Comparison of ENCODE assay signal across 1 cellular context in the genomic region with DNA sequence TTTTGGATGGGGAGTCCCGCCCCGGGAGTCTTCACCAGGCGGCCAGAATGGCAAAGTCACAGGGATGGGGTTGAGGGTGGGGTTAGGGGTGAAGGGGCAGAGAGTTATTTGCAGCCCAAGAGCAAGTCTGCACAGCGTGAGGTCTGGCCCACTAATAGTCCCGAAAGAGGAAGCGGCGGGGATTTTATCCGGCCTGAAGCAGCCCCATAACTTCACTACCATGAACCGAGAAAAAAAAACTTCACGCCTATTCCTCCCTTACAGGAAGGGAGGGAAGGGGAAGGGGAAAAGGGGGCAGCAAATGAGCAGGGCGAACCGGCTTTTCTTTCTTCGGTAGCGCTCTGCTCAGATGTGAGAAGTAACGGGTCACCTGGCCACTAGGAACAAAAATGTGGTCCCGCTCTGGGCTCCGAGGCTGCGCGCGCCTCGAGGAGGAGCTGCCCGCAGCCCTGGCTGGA.
TF ChIP-seq lines count a peak whose summit lies in the region.

No MANE protein-coding gene starts in this region.

TF ChIP-seq in K562, 482 proteins besides CTCF, POLR2A, EP300 and RAD21 (continued from another document):
- no peak for TF ChIP-seq MBD2 (IDR thresholded peaks at IDR 0.05; ENCODE audit: borderline replicate concordance, low read depth)
- TF ChIP-seq TAF9B (IDR thresholded peaks at IDR 0.05; ENCODE audit: partially characterized antibody) = no peak
- peak in 1 of 2 experiments; percentile 60; a peak in 3 of 4 replicates for TF ChIP-seq NRF1 (conservative IDR thresholded peaks at IDR 0.05 in 1 of 2, IDR thresholded peaks at IDR 0.05 in 1 of 2)
- no peak for TF ChIP-seq FOXJ2 (tag; IDR thresholded peaks at IDR 0.05)
- no peak for TF ChIP-seq PCBP1 (IDR thresholded peaks at IDR 0.05; ENCODE audit: low read depth, low read length, poor library complexity, severe bottlenecking)
- no peak for TF ChIP-seq DPF2 (IDR thresholded peaks at IDR 0.05)
- TF ChIP-seq JUND (IDR thresholded peaks at IDR 0.05; ENCODE audit: borderline replicate concordance, low read depth, low read length) = no peak
- TF ChIP-seq JUND (tag; IDR thresholded peaks at IDR 0.05; ENCODE audit: borderline replicate concordance, low read depth, low read length) = no peak
- TF ChIP-seq KLF1 (tag; IDR thresholded peaks at IDR 0.05) = no peak
- TF ChIP-seq NR2C1 (IDR thresholded peaks at IDR 0.05) = no peak
- peak; percentile 28; the same call in 1 of the 2 replicates for TF ChIP-seq NR2C1 (tag; IDR thresholded peaks at IDR 0.05)
- TF ChIP-seq RBBP5 (IDR thresholded peaks at IDR 0.05; ENCODE audit: borderline replicate concordance, insufficient read depth, low read length, poor library complexity, severe bottlenecking) = peak; percentile 18
- TF ChIP-seq ZNF224 (CRISPR knock-in tag; IDR thresholded peaks at IDR 0.05) = no peak
- TF ChIP-seq ZNF696 (CRISPR knock-in tag; conservative IDR thresholded peaks at IDR 0.05) = no peak
- no peak for TF ChIP-seq ZNF324 (CRISPR knock-in tag; IDR thresholded peaks at IDR 0.05)
- TF ChIP-seq, protein P1, sequence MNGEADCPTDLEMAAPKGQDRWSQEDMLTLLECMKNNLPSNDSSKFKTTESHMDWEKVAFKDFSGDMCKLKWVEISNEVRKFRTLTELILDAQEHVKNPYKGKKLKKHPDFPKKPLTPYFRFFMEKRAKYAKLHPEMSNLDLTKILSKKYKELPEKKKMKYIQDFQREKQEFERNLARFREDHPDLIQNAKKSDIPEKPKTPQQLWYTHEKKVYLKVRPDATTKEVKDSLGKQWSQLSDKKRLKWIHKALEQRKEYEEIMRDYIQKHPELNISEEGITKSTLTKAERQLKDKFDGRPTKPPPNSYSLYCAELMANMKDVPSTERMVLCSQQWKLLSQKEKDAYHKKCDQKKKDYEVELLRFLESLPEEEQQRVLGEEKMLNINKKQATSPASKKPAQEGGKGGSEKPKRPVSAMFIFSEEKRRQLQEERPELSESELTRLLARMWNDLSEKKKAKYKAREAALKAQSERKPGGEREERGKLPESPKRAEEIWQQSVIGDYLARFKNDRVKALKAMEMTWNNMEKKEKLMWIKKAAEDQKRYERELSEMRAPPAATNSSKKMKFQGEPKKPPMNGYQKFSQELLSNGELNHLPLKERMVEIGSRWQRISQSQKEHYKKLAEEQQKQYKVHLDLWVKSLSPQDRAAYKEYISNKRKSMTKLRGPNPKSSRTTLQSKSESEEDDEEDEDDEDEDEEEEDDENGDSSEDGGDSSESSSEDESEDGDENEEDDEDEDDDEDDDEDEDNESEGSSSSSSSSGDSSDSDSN (IDR thresholded peaks at IDR 0.05; ENCODE audit: borderline replicate concordance in 1 of 2, low read depth in 2 of 2, low read length in 2 of 2) = no peak
- TF ChIP-seq, protein P2, sequence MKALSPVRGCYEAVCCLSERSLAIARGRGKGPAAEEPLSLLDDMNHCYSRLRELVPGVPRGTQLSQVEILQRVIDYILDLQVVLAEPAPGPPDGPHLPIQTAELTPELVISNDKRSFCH (CRISPR knock-in tag; IDR thresholded peaks at IDR 0.05) = no peak
- TF ChIP-seq, protein P2 (tag; IDR thresholded peaks at IDR 0.05) = no peak
- TF ChIP-seq SPI1 (IDR thresholded peaks at IDR 0.05; ENCODE audit: borderline replicate concordance, low read depth, low read length) = peak; percentile 90
- no peak for TF ChIP-seq ELF1 (tag; IDR thresholded peaks at IDR 0.05)
- no peak for TF ChIP-seq SREBF2 (CRISPR knock-in tag; IDR thresholded peaks at IDR 0.05)
- TF ChIP-seq CBX1 (IDR thresholded peaks at IDR 0.05; ENCODE audit: low read depth) = no peak
- TF ChIP-seq PHF21A (IDR thresholded peaks at IDR 0.05; ENCODE audit: borderline replicate concordance, low read depth) = no peak
- TF ChIP-seq CHD1 (IDR thresholded peaks at IDR 0.05; ENCODE audit: low read length) = no peak
- TF ChIP-seq, protein P3, sequence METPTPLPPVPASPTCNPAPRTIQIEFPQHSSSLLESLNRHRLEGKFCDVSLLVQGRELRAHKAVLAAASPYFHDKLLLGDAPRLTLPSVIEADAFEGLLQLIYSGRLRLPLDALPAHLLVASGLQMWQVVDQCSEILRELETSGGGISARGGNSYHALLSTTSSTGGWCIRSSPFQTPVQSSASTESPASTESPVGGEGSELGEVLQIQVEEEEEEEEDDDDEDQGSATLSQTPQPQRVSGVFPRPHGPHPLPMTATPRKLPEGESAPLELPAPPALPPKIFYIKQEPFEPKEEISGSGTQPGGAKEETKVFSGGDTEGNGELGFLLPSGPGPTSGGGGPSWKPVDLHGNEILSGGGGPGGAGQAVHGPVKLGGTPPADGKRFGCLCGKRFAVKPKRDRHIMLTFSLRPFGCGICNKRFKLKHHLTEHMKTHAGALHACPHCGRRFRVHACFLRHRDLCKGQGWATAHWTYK (CRISPR knock-in tag; IDR thresholded peaks at IDR 0.05) = no peak
- no peak for TF ChIP-seq DIDO1 (tag; IDR thresholded peaks at IDR 0.05; ENCODE audit: low read depth)
- TF ChIP-seq DDX20 (tag; IDR thresholded peaks at IDR 0.05; ENCODE audit: low read depth) = no peak
- TF ChIP-seq ZC3H4 (CRISPR knock-in tag; IDR thresholded peaks at IDR 0.05; ENCODE audit: borderline replicate concordance) = no peak
- no peak for TF ChIP-seq NR2C2 (CRISPR knock-in tag; IDR thresholded peaks at IDR 0.05)
- peak; percentile 66 for TF ChIP-seq NR2C2 (tag; IDR thresholded peaks at IDR 0.05)
- no peak for TF ChIP-seq BRCA1 (IDR thresholded peaks at IDR 0.05)
- TF ChIP-seq BRCA1 (CRISPR knock-in tag; IDR thresholded peaks at IDR 0.05) = no peak
- TF ChIP-seq, protein P4, sequence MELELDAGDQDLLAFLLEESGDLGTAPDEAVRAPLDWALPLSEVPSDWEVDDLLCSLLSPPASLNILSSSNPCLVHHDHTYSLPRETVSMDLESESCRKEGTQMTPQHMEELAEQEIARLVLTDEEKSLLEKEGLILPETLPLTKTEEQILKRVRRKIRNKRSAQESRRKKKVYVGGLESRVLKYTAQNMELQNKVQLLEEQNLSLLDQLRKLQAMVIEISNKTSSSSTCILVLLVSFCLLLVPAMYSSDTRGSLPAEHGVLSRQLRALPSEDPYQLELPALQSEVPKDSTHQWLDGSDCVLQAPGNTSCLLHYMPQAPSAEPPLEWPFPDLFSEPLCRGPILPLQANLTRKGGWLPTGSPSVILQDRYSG (tag; conservative IDR thresholded peaks at IDR 0.05; ENCODE audit: low read depth) = no peak
- no peak for TF ChIP-seq IRF2 (CRISPR knock-in tag; IDR thresholded peaks at IDR 0.05)
- TF ChIP-seq, protein P5, sequence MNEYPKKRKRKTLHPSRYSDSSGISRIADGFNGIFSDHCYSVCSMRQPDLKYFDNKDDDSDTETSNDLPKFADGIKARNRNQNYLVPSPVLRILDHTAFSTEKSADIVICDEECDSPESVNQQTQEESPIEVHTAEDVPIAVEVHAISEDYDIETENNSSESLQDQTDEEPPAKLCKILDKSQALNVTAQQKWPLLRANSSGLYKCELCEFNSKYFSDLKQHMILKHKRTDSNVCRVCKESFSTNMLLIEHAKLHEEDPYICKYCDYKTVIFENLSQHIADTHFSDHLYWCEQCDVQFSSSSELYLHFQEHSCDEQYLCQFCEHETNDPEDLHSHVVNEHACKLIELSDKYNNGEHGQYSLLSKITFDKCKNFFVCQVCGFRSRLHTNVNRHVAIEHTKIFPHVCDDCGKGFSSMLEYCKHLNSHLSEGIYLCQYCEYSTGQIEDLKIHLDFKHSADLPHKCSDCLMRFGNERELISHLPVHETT (CRISPR knock-in tag; conservative IDR thresholded peaks at IDR 0.05 in 1 of 2, IDR thresholded peaks at IDR 0.05 in 1 of 2) = no peak
- TF ChIP-seq, protein P6, sequence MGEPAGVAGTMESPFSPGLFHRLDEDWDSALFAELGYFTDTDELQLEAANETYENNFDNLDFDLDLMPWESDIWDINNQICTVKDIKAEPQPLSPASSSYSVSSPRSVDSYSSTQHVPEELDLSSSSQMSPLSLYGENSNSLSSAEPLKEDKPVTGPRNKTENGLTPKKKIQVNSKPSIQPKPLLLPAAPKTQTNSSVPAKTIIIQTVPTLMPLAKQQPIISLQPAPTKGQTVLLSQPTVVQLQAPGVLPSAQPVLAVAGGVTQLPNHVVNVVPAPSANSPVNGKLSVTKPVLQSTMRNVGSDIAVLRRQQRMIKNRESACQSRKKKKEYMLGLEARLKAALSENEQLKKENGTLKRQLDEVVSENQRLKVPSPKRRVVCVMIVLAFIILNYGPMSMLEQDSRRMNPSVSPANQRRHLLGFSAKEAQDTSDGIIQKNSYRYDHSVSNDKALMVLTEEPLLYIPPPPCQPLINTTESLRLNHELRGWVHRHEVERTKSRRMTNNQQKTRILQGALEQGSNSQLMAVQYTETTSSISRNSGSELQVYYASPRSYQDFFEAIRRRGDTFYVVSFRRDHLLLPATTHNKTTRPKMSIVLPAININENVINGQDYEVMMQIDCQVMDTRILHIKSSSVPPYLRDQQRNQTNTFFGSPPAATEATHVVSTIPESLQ (CRISPR knock-in tag; IDR thresholded peaks at IDR 0.05) = no peak
- TF ChIP-seq, protein P7, sequence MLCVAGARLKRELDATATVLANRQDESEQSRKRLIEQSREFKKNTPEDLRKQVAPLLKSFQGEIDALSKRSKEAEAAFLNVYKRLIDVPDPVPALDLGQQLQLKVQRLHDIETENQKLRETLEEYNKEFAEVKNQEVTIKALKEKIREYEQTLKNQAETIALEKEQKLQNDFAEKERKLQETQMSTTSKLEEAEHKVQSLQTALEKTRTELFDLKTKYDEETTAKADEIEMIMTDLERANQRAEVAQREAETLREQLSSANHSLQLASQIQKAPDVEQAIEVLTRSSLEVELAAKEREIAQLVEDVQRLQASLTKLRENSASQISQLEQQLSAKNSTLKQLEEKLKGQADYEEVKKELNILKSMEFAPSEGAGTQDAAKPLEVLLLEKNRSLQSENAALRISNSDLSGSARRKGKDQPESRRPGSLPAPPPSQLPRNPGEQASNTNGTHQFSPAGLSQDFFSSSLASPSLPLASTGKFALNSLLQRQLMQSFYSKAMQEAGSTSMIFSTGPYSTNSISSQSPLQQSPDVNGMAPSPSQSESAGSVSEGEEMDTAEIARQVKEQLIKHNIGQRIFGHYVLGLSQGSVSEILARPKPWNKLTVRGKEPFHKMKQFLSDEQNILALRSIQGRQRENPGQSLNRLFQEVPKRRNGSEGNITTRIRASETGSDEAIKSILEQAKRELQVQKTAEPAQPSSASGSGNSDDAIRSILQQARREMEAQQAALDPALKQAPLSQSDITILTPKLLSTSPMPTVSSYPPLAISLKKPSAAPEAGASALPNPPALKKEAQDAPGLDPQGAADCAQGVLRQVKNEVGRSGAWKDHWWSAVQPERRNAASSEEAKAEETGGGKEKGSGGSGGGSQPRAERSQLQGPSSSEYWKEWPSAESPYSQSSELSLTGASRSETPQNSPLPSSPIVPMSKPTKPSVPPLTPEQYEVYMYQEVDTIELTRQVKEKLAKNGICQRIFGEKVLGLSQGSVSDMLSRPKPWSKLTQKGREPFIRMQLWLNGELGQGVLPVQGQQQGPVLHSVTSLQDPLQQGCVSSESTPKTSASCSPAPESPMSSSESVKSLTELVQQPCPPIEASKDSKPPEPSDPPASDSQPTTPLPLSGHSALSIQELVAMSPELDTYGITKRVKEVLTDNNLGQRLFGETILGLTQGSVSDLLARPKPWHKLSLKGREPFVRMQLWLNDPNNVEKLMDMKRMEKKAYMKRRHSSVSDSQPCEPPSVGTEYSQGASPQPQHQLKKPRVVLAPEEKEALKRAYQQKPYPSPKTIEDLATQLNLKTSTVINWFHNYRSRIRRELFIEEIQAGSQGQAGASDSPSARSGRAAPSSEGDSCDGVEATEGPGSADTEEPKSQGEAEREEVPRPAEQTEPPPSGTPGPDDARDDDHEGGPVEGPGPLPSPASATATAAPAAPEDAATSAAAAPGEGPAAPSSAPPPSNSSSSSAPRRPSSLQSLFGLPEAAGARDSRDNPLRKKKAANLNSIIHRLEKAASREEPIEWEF (CRISPR knock-in tag; IDR thresholded peaks at IDR 0.05) = no peak
- TF ChIP-seq ZNF436 (CRISPR knock-in tag; IDR thresholded peaks at IDR 0.05) = no peak
- no peak for TF ChIP-seq NCOA6 (IDR thresholded peaks at IDR 0.05)
- no peak for TF ChIP-seq SMARCE1 (IDR thresholded peaks at IDR 0.05)
- no peak for TF ChIP-seq BRD4 (IDR thresholded peaks at IDR 0.05)
